Comparison of ENCODE assay signal across 18 cellular contexts in genomic region chr3:54538346-54538745, GRCh38.
DNase-seq lines count a peak whose midpoint lies in the region; FAIRE-seq and TF ChIP-seq lines count a peak whose summit lies in the region.
"Had no signal": no experiment of that assay in that cellular context is flagged by ENCODE, and none has a peak within 500 bp of the region (broad histone marks: within the 10 kb centered on the region; RNA-seq: fewer than 3 reads in every experiment).

No MANE protein-coding gene starts in this region.

- peak; percentile 49 for DNase-seq in H7
- peak; percentile 2 for DNase-seq in SW480 (ENCODE audit: low spot score)
- peak; percentile 81 for DNase-seq in iPS-NIHi7 (ENCODE audit: extremely low spot score)
- DNase-seq in KBM-7 = no peak
- DNase-seq in foreskin fibroblast = no peak
- DNase-seq in urothelium cell line (ENCODE audit: low spot score) = no peak
- no peak for DNase-seq in NCI-H146 (lab: John Stamatoyannopoulos, UW)
- DNase-seq: activated CD4-positive, alpha-beta T cell treated with anti-CD3 and anti-CD28 coated beads, Interleukin-2, amount 10 ng/mL, durations not matched to agents 7 days and 5 days; activated T-cell treated with anti-CD3 and anti-CD28 coated beads, Interleukin-2, amount 50 U/mL, for 24 hours; DND-41; left colon; NCI-H1436 treated with DMSO at 0.1 percent for 48 hours; NCI-H526; RPMI8226; T-helper 9 cell had no signal

- no peaks in the 10 kb centered on the region for H3K36me3 ChIP-seq in H7 (replicated peaks; ENCODE audit: control insufficient read depth, insufficient read depth, low read length)

- in situ Hi-C loops in KBM-7 (cut with MboI; ENCODE audit: low pct_unique_long_range_greater_than_20kb, low sequenced_read_pairs) = no loop called here

- no peak overlapping the region for H3K4me3 ChIP-seq in H7 (ENCODE audit: insufficient read depth, low read depth, low read length)
- no peak overlapping the region for H3K4me3 ChIP-seq in foreskin fibroblast (ENCODE audit: low read depth in 1 of 2, low read length in 2 of 2)

- no peaks in the 10 kb centered on the region for H3K27me3 ChIP-seq in H7 (ENCODE audit: control insufficient read depth, insufficient read depth, low read length)

- FAIRE-seq in urothelium cell line (lab: Jason Lieb, UNC) = no peak
- FAIRE-seq: GM12892 had no signal

- peak; percentile 28 for TF ChIP-seq CTCF in C4-2B (conservative IDR thresholded peaks at IDR 0.05)
- no peak for TF ChIP-seq CTCF in foreskin fibroblast (IDR thresholded peaks at IDR 0.05; ENCODE audit: low read depth, low read length)

- H3K27ac ChIP-seq in C4-2B = no peak overlapping the region
- H3K27ac ChIP-seq: parathyroid adenoma had no signal

Comparison
In these comparisons a context has a peak if more than half of its experiments do, and no peak if none do; other contexts are left out.
1. DNase-seq: peak in H7 (single experiment), SW480 (single experiment) and iPS-NIHi7 (single experiment); none in KBM-7 (single experiment), foreskin fibroblast (0 of 2), urothelium cell line (single experiment) and NCI-H146 (single experiment).